ENCODE assay signal across 8 cellular contexts in the genomic region with DNA sequence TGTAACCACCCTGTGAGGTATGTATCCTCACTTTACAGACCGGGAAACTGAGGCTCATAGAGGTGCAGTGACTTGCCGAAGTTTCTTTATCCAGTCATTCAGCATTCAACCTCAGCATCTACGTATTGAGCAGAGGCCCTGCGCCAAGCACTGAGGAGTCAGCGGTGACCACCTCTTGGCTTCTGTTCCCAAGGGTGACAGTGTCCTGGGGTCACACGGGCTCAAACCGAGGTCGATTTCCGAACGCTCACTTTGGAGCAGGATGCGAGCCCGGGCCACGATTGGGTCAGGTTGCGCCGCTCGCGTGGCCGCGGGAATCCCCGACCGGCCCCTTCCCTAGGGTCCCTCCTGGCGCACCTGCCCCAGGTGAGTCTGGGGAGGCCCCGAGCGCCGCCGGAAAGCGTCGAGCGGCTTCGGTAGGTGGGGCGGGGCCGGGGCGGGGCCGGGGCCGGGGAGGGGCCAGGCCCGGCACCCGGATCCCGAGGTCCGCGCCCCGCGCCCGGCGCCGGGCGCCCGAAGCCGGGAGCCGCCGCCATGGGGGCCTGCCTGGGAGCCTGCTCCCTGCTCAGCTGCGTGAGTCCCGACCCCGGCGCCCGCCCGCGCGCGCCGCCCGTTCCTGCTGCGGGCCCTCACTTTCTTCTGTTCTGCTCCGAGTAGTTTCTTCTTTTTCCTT. TPM values are rescaled to one million over a fixed set of nuclear protein-coding genes. Genes with fewer than 3 reads are reported as not detected.
DNase-seq lines count a peak whose midpoint lies in the region; ATAC-seq, FAIRE-seq and TF ChIP-seq lines count a peak whose summit lies in the region.

Gene SERINC2 (plus strand): TSS at position 482 of the 673 bp plus-strand sequence. CDS start 53 bp downstream, at position 535.

- in situ Hi-C loops in brain microvascular endothelial cell (cut with HindIII; ENCODE audit: low pct_ligation_motif_present, low sequenced_read_pairs), result no loop called here

- intact Hi-C loops in kidney (cut with DNase I), result no loop called here

- no peaks in the 10 kb centered on the region for H3K9me3 ChIP-seq in kidney (ENCODE audit: control insufficient read depth in 1 of 2, low read length in 2 of 2)

- H3K36me3 ChIP-seq in brain microvascular endothelial cell (replicated peaks) (no peaks in the 10 kb centered on the region), kidney (ENCODE audit: control insufficient read depth in 1 of 2, insufficient read depth in 2 of 2, low read length in 2 of 2) (no peaks in the 10 kb centered on the region)

- H3K4me3 ChIP-seq in AG10803 (ENCODE audit: low read length), result peak within 1 kb of the TSS; percentile 87
- H3K4me3 ChIP-seq in brain microvascular endothelial cell (ENCODE audit: low read depth, low read length), result peak within 1 kb of the TSS; percentile 58
- peak within 1 kb of the TSS; percentile 73 to 81 for H3K4me3 ChIP-seq in kidney (ENCODE audit: low read length in 2 of 2)

- peak within 1 kb of the TSS; percentile 86 to 94 for H3K9ac ChIP-seq in kidney (ENCODE audit: low read length in 2 of 2)

- peaks cover 25% of the 10 kb centered on the region in 2 donors for H3K4me1 ChIP-seq in kidney (ENCODE audit: control insufficient read depth in 1 of 2, insufficient read depth in 1 of 2, low read depth in 1 of 2, low read length in 2 of 2)

- ATAC-seq in stimulated activated naive CD8-positive, alpha-beta T cell treated with anti-CD3 and anti-CD28 coated beads, Interleukin-15, Interleukin-2, amounts not matched to agents 100 U/mL and 50 U/mL, for 24 hours, result peak; percentile 33
- no peak for ATAC-seq in GM18519 (IDR thresholded peaks at IDR 0.05; ENCODE audit: low FRiP score, unreplicated experiment)
- no peak for ATAC-seq in HG03520 (IDR thresholded peaks at IDR 0.05; ENCODE audit: unreplicated experiment)

- no peak for DNase-seq in AG10803 (ENCODE audit: low read depth)
- DNase-seq in GM18507 (ENCODE audit: extremely low spot score, insufficient read length, low read depth), result peak; percentile 54
- peak; percentile 56 for DNase-seq in NCI-H2171 treated with DMSO at 0.1 percent for 48 hours (lab: John Stamatoyannopoulos, UW)
- DNase-seq in brain microvascular endothelial cell, result no peak
- peak; percentile 82 for DNase-seq in kidney
- DNase-seq in stimulated activated naive CD8-positive, alpha-beta T cell treated with anti-CD3 and anti-CD28 coated beads, Interleukin-15, Interleukin-2, amounts not matched to agents 100 U/mL and 50 U/mL, for 24 hours, result peak; percentile 17

- FAIRE-seq in GM18507 (lab: Jason Lieb, UNC) (no peak), kidney (lab: Jason Lieb, UNC) (no peak)

- H3K27ac ChIP-seq in brain microvascular endothelial cell (no peak within 1 kb of the TSS), kidney (ENCODE audit: low read depth in 2 of 2, low read length in 2 of 2) (peak within 1 kb of the TSS; percentile 94 to 95)

- peaks cover 17% of the 10 kb centered on the region for H3K27me3 ChIP-seq in brain microvascular endothelial cell (replicated peaks)

- no peak for TF ChIP-seq CTCF in AG10803 (conservative IDR thresholded peaks at IDR 0.05; ENCODE audit: low read length)
- TF ChIP-seq CTCF in brain microvascular endothelial cell (IDR thresholded peaks at IDR 0.05; ENCODE audit: low read depth, low read length, missing control alignments), result no peak
- no peak for TF ChIP-seq CTCF in kidney (IDR thresholded peaks at IDR 0.05; ENCODE audit: borderline replicate concordance, extremely low read depth, insufficient read depth)

RNA-seq across cellular contexts. Expression of gene SERINC2, which starts in this region (rescaled TPM):
- total RNA-seq in kidney, result 126 TPM
- 99.2 TPM for polyA plus RNA-seq in kidney (ENCODE audit: insufficient read depth, low read depth, low replicate concordance)

Comparison
In these comparisons a context has a peak if more than half of its experiments do, and no peak if none do; other contexts are left out.
1. DNase-seq: peak in GM18507 (single experiment), NCI-H2171 treated with DMSO at 0.1 percent for 48 hours (single experiment), kidney (single experiment) and stimulated activated naive CD8-positive, alpha-beta T cell treated with anti-CD3 and anti-CD28 coated beads, Interleukin-15, Interleukin-2, amounts not matched to agents 100 U/mL and 50 U/mL, for 24 hours (single experiment); none in AG10803 (single experiment) and brain microvascular endothelial cell (single experiment).
2. Peak in every context shown above with its lines, with median percentiles within 50 percentile points of each other: H3K4me3 ChIP-seq.